ENCODE assay signal across 8 cellular contexts in genomic region chr14:30874999-30875787, GRCh38. TPM values are rescaled to one million over a fixed set of nuclear protein-coding genes. Genes with fewer than 3 reads are reported as not detected.
DNase-seq lines count a peak whose midpoint lies in the region; ATAC-seq, FAIRE-seq and TF ChIP-seq lines count a peak whose summit lies in the region.

No MANE protein-coding gene starts in this region.

- H3K9me3 Mint-ChIP-seq in activated naive CD4-positive, alpha-beta T cell treated with anti-CD3 and anti-CD28 coated beads for 36 hours = no peaks in the 10 kb centered on the region

- H3K4me3 ChIP-seq in hepatocyte = peak overlapping the region; percentile 85
- H3K4me3 ChIP-seq in skeletal muscle satellite cell (ENCODE audit: low read length) = peak overlapping the region; percentile 68

- no peak for FAIRE-seq in urothelium cell line (lab: Jason Lieb, UNC)

- intact Hi-C loops in activated naive CD4-positive, alpha-beta T cell treated with anti-CD3 and anti-CD28 coated beads for 36 hours (cut with micrococcal nuclease) = loop anchor here (1.0 to 10.0 kb wide), 3 partner anchors 20 to 480 kb away; no protein-coding TSS in a partner anchor

- peak overlapping the region; percentile 88 for H2AFZ ChIP-seq in hepatocyte

- peaks cover 45% of the 10 kb centered on the region for H3K27me3 Mint-ChIP-seq in activated naive CD4-positive, alpha-beta T cell treated with anti-CD3 and anti-CD28 coated beads for 36 hours (ENCODE audit: low read depth)

- H3K9ac ChIP-seq in ES-I3 (ENCODE audit: low read depth, low read length) = peak overlapping the region; percentile 71
- H3K9ac ChIP-seq in skeletal muscle satellite cell (ENCODE audit: low read depth, low read length) = no peak overlapping the region

- peak overlapping the region; percentile 78 for H3K4me3 Mint-ChIP-seq in activated naive CD4-positive, alpha-beta T cell treated with anti-CD3 and anti-CD28 coated beads for 36 hours

- 4% methylated on average over 46 of the region's 48 CpGs for WGBS in hepatocyte (ENCODE audit: low lambda C conversion rate, missing lambda C conversion rate)

- no peaks in the 10 kb centered on the region for H3K36me3 Mint-ChIP-seq in activated naive CD4-positive, alpha-beta T cell treated with anti-CD3 and anti-CD28 coated beads for 36 hours (ENCODE audit: low read depth)

- no peaks in the 10 kb centered on the region for H3K9me2 ChIP-seq in hepatocyte (replicated peaks; ENCODE audit: insufficient read depth)

- DNase-seq in HK-2 (ENCODE audit: unreplicated experiment) = peak; percentile 5
- peak; percentile 23 for DNase-seq in activated naive CD4-positive, alpha-beta T cell treated with anti-CD3 and anti-CD28 coated beads for 36 hours
- peak; percentile 8 for DNase-seq in hepatocyte (ENCODE audit: low spot score)
- DNase-seq in mucosa of gallbladder (ENCODE audit: low spot score) = no peak
- DNase-seq in urothelium cell line (ENCODE audit: low spot score) = no peak

- H3K4me2 ChIP-seq in hepatocyte = peak overlapping the region; percentile 99
- H3K4me2 ChIP-seq in skeletal muscle satellite cell (ENCODE audit: low read length) = peak overlapping the region; percentile 94

- peaks cover 9% of the 10 kb centered on the region for H3K4me1 Mint-ChIP-seq in activated naive CD4-positive, alpha-beta T cell treated with anti-CD3 and anti-CD28 coated beads for 36 hours (ENCODE audit: low read depth)

- H3K27ac ChIP-seq in hepatocyte = no peak overlapping the region

- ATAC-seq in GM21423 (IDR thresholded peaks at IDR 0.05; ENCODE audit: unreplicated experiment) = peak; percentile 18

- H3K79me2 ChIP-seq in hepatocyte = no peaks in the 10 kb centered on the region

- H3K27me3 ChIP-seq in hepatocyte (peaks cover 53% of the 10 kb centered on the region), skeletal muscle satellite cell (ENCODE audit: control insufficient read depth, insufficient read depth, low read length) (peaks cover 66% of the 10 kb centered on the region)

- no peak overlapping the region for H3K27ac Mint-ChIP-seq in activated naive CD4-positive, alpha-beta T cell treated with anti-CD3 and anti-CD28 coated beads for 36 hours

- H3K9me3 ChIP-seq in ES-I3 (ENCODE audit: control insufficient read depth, insufficient read depth, low read length) = no peaks in the 10 kb centered on the region
- no peaks in the 10 kb centered on the region for H3K9me3 ChIP-seq in hepatocyte (ENCODE audit: low read depth)
- H3K9me3 ChIP-seq in skeletal muscle satellite cell (replicated peaks; ENCODE audit: low read length) = no peaks in the 10 kb centered on the region

- no peaks in the 10 kb centered on the region for H4K20me1 ChIP-seq in hepatocyte (ENCODE audit: insufficient read depth, poor library complexity, severe bottlenecking)

- CTCF ChIA-PET in activated naive CD4-positive, alpha-beta T cell treated with anti-CD3 and anti-CD28 coated beads for 36 hours (lab: Charles Lee) = interaction anchor here (1.1 to 1.4 kb wide), 2 partner anchors 219 to 475 kb away, joined by 3 read pairs; no protein-coding TSS in a partner anchor

- no peak for TF ChIP-seq CTCF in hepatocyte (IDR thresholded peaks at IDR 0.05; ENCODE audit: poor library complexity)

- H3K36me3 ChIP-seq in ES-I3 (ENCODE audit: insufficient read depth, low read length) = no peaks in the 10 kb centered on the region
- no peaks in the 10 kb centered on the region for H3K36me3 ChIP-seq in hepatocyte (replicated peaks; ENCODE audit: insufficient read depth, low read depth)
- H3K36me3 ChIP-seq in skeletal muscle satellite cell (ENCODE audit: insufficient read depth, low read length) = no peaks in the 10 kb centered on the region

- H3K4me1 ChIP-seq in ES-I3 (ENCODE audit: insufficient read depth, low read length) = peaks cover 5% of the 10 kb centered on the region; the same call in 1 of the 2 replicates
- peaks cover 15% of the 10 kb centered on the region for H3K4me1 ChIP-seq in hepatocyte (ENCODE audit: insufficient read depth)
- peaks cover 15% of the 10 kb centered on the region for H3K4me1 ChIP-seq in skeletal muscle satellite cell (ENCODE audit: control insufficient read depth, insufficient read depth, low read length)

RNA-seq across cellular contexts. Expression of gene COCH, which starts 0.8 kb away (rescaled TPM):
- total RNA-seq in activated naive CD4-positive, alpha-beta T cell treated with anti-CD3 and anti-CD28 coated beads for 36 hours = 1 to 10 TPM; 1.3 TPM
- total RNA-seq in hepatocyte (3.3 and 3.5 TPM in 2 replicates), mucosa of gallbladder (0.37 TPM)
- polyA plus RNA-seq in hepatocyte = 2.0 and 3.2 TPM in 2 replicates
- total RNA-seq in skeletal muscle satellite cell (2012; rRNA removed) = under 0.01 and 0.66 TPM in 2 replicates

Comparison
In these comparisons a context has a peak if more than half of its experiments do, and no peak if none do; other contexts are left out.
1. DNase-seq: peak in HK-2 (single experiment), activated naive CD4-positive, alpha-beta T cell treated with anti-CD3 and anti-CD28 coated beads for 36 hours (single experiment) and hepatocyte (single experiment); none in mucosa of gallbladder (single experiment) and urothelium cell line (single experiment).